15 cellular contexts compared by ENCODE assay signal in genomic region chr7:24325708-24326107, GRCh38. TPM values are rescaled to one million over a fixed set of nuclear protein-coding genes. Genes with fewer than 3 reads are reported as not detected.
DNase-seq lines count a peak whose midpoint lies in the region; ATAC-seq and TF ChIP-seq lines count a peak whose summit lies in the region.
"Had no signal": no experiment of that assay in that cellular context is flagged by ENCODE, and none has a peak within 500 bp of the region (broad histone marks: within the 10 kb centered on the region; RNA-seq: fewer than 3 reads in every experiment).

No MANE protein-coding gene starts in this region.

- ATAC-seq in GM19372 (IDR thresholded peaks at IDR 0.05; ENCODE audit: low read depth, unreplicated experiment) (peak; percentile 69), HG02763 (IDR thresholded peaks at IDR 0.05; ENCODE audit: unreplicated experiment) (peak; percentile 80), HG03571 (IDR thresholded peaks at IDR 0.05; ENCODE audit: unreplicated experiment) (peak; percentile 95)
- ATAC-seq: right lobe of liver, T-cell had no signal

- no peak overlapping the region for H2AFZ ChIP-seq in hepatocyte

- DNase-seq in GM10266 (ENCODE audit: extremely low spot score) (peak; percentile 12), hepatocyte (ENCODE audit: low spot score) (no peak), NCI-H748 (lab: John Stamatoyannopoulos, UW; ENCODE audit: unreplicated experiment) (no peak), mesenteric fat pad (ENCODE audit: low spot score) (no peak), COLO829 (ENCODE audit: low spot score) (no peak)
- DNase-seq: activated CD4-positive, alpha-beta T cell treated with anti-CD3 and anti-CD28 coated beads, Interleukin-2, amount 50 U/mL, for 4 hours; activated naive CD4-positive, alpha-beta T cell; NCI-H1417 treated with DMSO at 0.1 percent for 48 hours; right lobe of liver; T-cell had no signal

- TF ChIP-seq CTCF in GM10266 (IDR thresholded peaks at IDR 0.05; ENCODE audit: control insufficient read depth, insufficient read depth, low read depth, missing control alignments) (no peak), hepatocyte (IDR thresholded peaks at IDR 0.05; ENCODE audit: poor library complexity) (no peak)

- no peaks in the 10 kb centered on the region for H3K36me3 ChIP-seq in hepatocyte (replicated peaks; ENCODE audit: insufficient read depth, low read depth)
- H3K36me3 ChIP-seq: right lobe of liver had no signal

- no peak overlapping the region for H3K27ac ChIP-seq in hepatocyte
- H3K27ac ChIP-seq: right lobe of liver had no signal

- H3K4me2 ChIP-seq in hepatocyte: no peak overlapping the region

- H3K9me2 ChIP-seq in hepatocyte (replicated peaks; ENCODE audit: insufficient read depth): no peaks in the 10 kb centered on the region

- H4K20me1 ChIP-seq in hepatocyte (ENCODE audit: insufficient read depth, poor library complexity, severe bottlenecking): no peaks in the 10 kb centered on the region

- no peaks in the 10 kb centered on the region for H3K79me2 ChIP-seq in hepatocyte

- H3K4me1 ChIP-seq in hepatocyte (ENCODE audit: insufficient read depth): no peaks in the 10 kb centered on the region
- H3K4me1 ChIP-seq: right lobe of liver had no signal

- no peaks in the 10 kb centered on the region for H3K9me3 ChIP-seq in hepatocyte (ENCODE audit: low read depth)
- H3K9me3 ChIP-seq: right lobe of liver had no signal

- no peaks in the 10 kb centered on the region for H3K27me3 ChIP-seq in hepatocyte
- H3K27me3 ChIP-seq: right lobe of liver had no signal

- WGBS in hepatocyte (ENCODE audit: low lambda C conversion rate, missing lambda C conversion rate): 81% methylated on average over 5 of the region's 5 CpGs

- no peak overlapping the region for H3K4me3 ChIP-seq in hepatocyte
- H3K4me3 ChIP-seq: right lobe of liver had no signal

RNA-seq across cellular contexts. Expression of gene NPY, which starts 41.7 kb away (rescaled TPM):
- total RNA-seq in hepatocyte: 6.3 and 9.4 TPM in 2 replicates
- 19.8 and 41.0 TPM in 2 replicates for polyA plus RNA-seq in hepatocyte
- total RNA-seq in mesenteric fat pad: not detected
- total RNA-seq: fibroblast of lung, myocyte, right lobe of liver, T-cell had no signal
- polyA plus RNA-seq: fibroblast of lung had no signal
